Comparison of ENCODE assay signal across 24 cellular contexts in the genomic region with DNA sequence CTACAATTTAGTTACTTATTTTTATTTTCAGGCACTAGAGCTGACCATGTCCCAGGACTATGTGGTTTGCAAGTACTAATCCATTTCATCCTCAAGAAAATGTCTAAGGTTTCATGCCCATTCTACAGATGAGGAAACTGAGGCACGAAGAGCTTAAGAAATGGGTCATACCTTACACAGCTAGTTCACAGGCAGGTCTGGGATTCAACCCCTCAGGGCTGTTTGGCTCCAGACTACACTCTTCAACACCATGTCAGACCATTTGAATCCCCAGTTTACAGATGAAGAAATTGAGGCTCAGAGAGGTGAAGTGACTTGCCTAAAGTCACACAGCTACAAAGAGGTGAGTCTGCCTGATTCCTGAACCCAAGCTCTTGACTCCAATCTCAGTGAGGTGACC.
"Had no signal": no experiment of that assay in that cellular context is flagged by ENCODE, and none has a peak within 500 bp of the region (broad histone marks: within the 10 kb centered on the region; RNA-seq: fewer than 3 reads in every experiment).

No MANE protein-coding gene starts in this region.

- H2AFZ ChIP-seq: neural progenitor cell had no signal

- H3K4me3 ChIP-seq: left ventricle myocardium inferior, lung, neural progenitor cell, ovary, right atrium auricular region, skin epidermis, stomach, testis, thyroid gland, transverse colon, upper lobe of left lung, vagina had no signal

- H3K4me1 ChIP-seq: left ventricle myocardium inferior, right atrium auricular region, testis, thyroid gland, vagina had no signal

- DNase-seq: hypothalamus; left ventricle myocardium inferior; naive B cell; natural killer cell; occipital lobe; ovary; stimulated activated CD4-positive, alpha-beta T cell treated with anti-CD3 and anti-CD28 coated beads, Interleukin-12 subunit alpha, Interleukin-12 subunit beta, amount 100 ng/mL, for 4 hours; stimulated activated CD4-positive, alpha-beta T cell treated with anti-CD3 and anti-CD28 coated beads, Interleukin-15, amount 100 ng/mL, for 24 hours; stimulated activated CD4-positive, alpha-beta T cell treated with anti-CD3 and anti-CD28 coated beads, Interleukin-2, amount 100 ng/mL, for 24 hours; stimulated activated CD4-positive, alpha-beta T cell treated with anti-CD3 and anti-CD28 coated beads, Interleukin-4, amount 100 ng/mL, for 1 hour; stimulated activated naive B cell treated with anti-CD40 and anti-IgM and Interleukin-4, amounts not matched to agents 10 μg/mL and 1 μg/mL and 100 μg/mL, for 72 hours; stimulated activated naive CD8-positive, alpha-beta T cell treated with anti-CD3 and anti-CD28 coated beads, Interleukin-15, Interleukin-2, amounts not matched to agents 100 U/mL and 50 U/mL, for 24 hours; stomach; testis; thyroid gland; transverse colon had no signal

- H3K27ac ChIP-seq: left ventricle myocardium inferior, neural progenitor cell, neutrophil, ovary, right atrium auricular region, skin epidermis, stomach, testis, thyroid gland, transverse colon, upper lobe of left lung, vagina had no signal

- H3K9ac ChIP-seq: neural progenitor cell had no signal

- H3K9me3 ChIP-seq: left ventricle myocardium inferior, neutrophil, ovary, right atrium auricular region, stomach, testis, thyroid gland, transverse colon, upper lobe of left lung, vagina had no signal

- ATAC-seq: natural killer cell; sciatic nerve; stimulated activated naive B cell treated with anti-CD40 and anti-IgM and Interleukin-4, amounts not matched to agents 10 μg/mL and 1 μg/mL and 100 μg/mL, for 72 hours; stimulated activated naive CD8-positive, alpha-beta T cell treated with anti-CD3 and anti-CD28 coated beads, Interleukin-15, Interleukin-2, amounts not matched to agents 100 U/mL and 50 U/mL, for 24 hours had no signal

- H3K36me3 ChIP-seq: left ventricle myocardium inferior, neural progenitor cell, neutrophil, ovary, right atrium auricular region, stomach, thyroid gland, transverse colon, upper lobe of left lung, vagina had no signal

- H3K27me3 ChIP-seq: neural progenitor cell, ovary, right atrium auricular region, stomach, testis, thyroid gland, transverse colon, upper lobe of left lung, vagina had no signal

- H3K4me2 ChIP-seq: neural progenitor cell had no signal
